27 cellular contexts compared by ENCODE assay signal in the genomic region with DNA sequence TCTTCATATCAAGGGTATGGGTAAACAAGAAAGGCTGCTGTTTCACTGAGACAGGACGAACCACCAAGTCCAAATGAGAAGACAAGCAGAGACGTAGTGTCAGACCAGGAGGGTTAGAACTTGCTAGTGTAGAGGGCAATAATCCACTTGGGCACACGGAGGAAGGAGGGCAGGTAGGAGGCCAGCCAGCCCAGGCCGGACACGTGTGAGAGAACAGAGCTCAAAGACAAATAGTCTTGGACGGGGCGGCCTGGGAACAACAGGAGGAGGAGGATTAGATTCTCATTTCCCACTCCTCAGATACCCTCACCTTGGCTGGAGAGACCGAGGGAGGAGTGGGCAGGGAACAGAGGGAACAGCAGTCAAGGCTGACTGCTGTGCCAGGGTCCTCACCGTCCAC. TPM values are rescaled to one million over a fixed set of nuclear protein-coding genes. Genes with fewer than 3 reads are reported as not detected.
"Had no signal": no experiment of that assay in that cellular context is flagged by ENCODE, and none has a peak within 500 bp of the region (broad histone marks: within the 10 kb centered on the region; RNA-seq: fewer than 3 reads in every experiment).

No MANE protein-coding gene starts in this region.

- FAIRE-seq: TTC549 had no signal

- H3K4me3 Mint-ChIP-seq: activated CD4-positive, alpha-beta T cell treated with anti-CD3 and anti-CD28 coated beads, Interleukin-2, amount 10 ng/mL, durations not matched to agents 24 days and 14 days; activated naive CD8-positive, alpha-beta T cell treated with anti-CD3 and anti-CD28 coated beads for 36 hours; activated T-cell treated with anti-CD3 and anti-CD28 coated beads, Interleukin-2, amount 50 U/mL, for 4 hours had no signal

- DNase-seq: activated B cell treated with CpG ODN at 0.5 μM for 24 hours; activated CD4-positive, alpha-beta T cell treated with anti-CD3 and anti-CD28 coated beads for 1 hour; activated CD4-positive, alpha-beta T cell treated with anti-CD3 and anti-CD28 coated beads, Interleukin-2, amount 10 ng/mL, durations not matched to agents 24 days and 14 days; activated CD4-positive, alpha-beta T cell treated with anti-CD3 and anti-CD28 coated beads, Interleukin-2, amount 50 U/mL, for 48 hours; activated CD8-positive, alpha-beta memory T cell treated with anti-CD3 and anti-CD28 coated beads for 24 hours; activated effector memory CD4-positive, alpha-beta T cell treated with anti-CD3 and anti-CD28 coated beads, Interleukin-2, amount 50 U/mL, for 16 hours; activated naive CD4-positive, alpha-beta T cell treated with Interleukin-2 at 50 U/mL for 16 hours; activated naive CD8-positive, alpha-beta T cell treated with anti-CD3 and anti-CD28 coated beads for 36 hours; activated T-cell treated with anti-CD3 and anti-CD28 coated beads, Interleukin-2, amount 50 U/mL, for 4 hours; caudate nucleus; MG63; MV-4-11; NCI-H1092 treated with DMSO at 0.1 percent for 48 hours; NCI-H1436; NCI-H1694 treated with DMSO at 0.1 percent for 48 hours; NCI-H2029 treated with DMSO at 0.1 percent for 48 hours; NCI-H510A treated with DMSO at 0.1 percent for 48 hours; NCI-H69; NK-92 treated with Interleukin-12 subunit alpha and Interleukin-12 subunit beta, amount 100 ng/mL, for 24 hours; OCI-M1; SHP77; T-helper 2 cell; T1000 had no signal

- H3K9ac ChIP-seq: KMS-11 had no signal

- H3K36me3 ChIP-seq: MG63 had no signal

- H3K27ac ChIP-seq: KMS-11, SJSA1 had no signal

- H3K9me3 ChIP-seq: MG63, SJSA1 had no signal

- H3K27me3 ChIP-seq: MG63, SJSA1 had no signal

- H3K9me3 Mint-ChIP-seq: activated B cell treated with CpG ODN at 0.5 μM for 24 hours; activated CD4-positive, alpha-beta T cell treated with anti-CD3 and anti-CD28 coated beads, Interleukin-2, amount 10 ng/mL, durations not matched to agents 24 days and 14 days; activated naive CD8-positive, alpha-beta T cell treated with anti-CD3 and anti-CD28 coated beads for 36 hours; activated T-cell treated with anti-CD3 and anti-CD28 coated beads, Interleukin-2, amount 50 U/mL, for 4 hours had no signal

- H3K4me1 ChIP-seq: SJSA1 had no signal

- H3K27ac Mint-ChIP-seq: activated CD4-positive, alpha-beta T cell treated with anti-CD3 and anti-CD28 coated beads, Interleukin-2, amount 10 ng/mL, durations not matched to agents 24 days and 14 days; activated naive CD8-positive, alpha-beta T cell treated with anti-CD3 and anti-CD28 coated beads for 36 hours had no signal

- H3K27me3 Mint-ChIP-seq: activated B cell treated with CpG ODN at 0.5 μM for 24 hours; activated naive CD8-positive, alpha-beta T cell treated with anti-CD3 and anti-CD28 coated beads for 36 hours had no signal

- H3K4me3 ChIP-seq: MG63, SJSA1 had no signal

- H3K4me2 ChIP-seq: KMS-11 had no signal

- ATAC-seq: activated T-cell treated with anti-CD3 and anti-CD28 coated beads, Interleukin-2, amount 50 U/mL, for 4 hours; Panc1 had no signal

RNA-seq across cellular contexts. Expression of gene CIDEB, which starts 17.0 kb away (rescaled TPM):
- total RNA-seq: SJSA1 had no signal
